1 cellular context compared by ENCODE assay signal in the genomic region with DNA sequence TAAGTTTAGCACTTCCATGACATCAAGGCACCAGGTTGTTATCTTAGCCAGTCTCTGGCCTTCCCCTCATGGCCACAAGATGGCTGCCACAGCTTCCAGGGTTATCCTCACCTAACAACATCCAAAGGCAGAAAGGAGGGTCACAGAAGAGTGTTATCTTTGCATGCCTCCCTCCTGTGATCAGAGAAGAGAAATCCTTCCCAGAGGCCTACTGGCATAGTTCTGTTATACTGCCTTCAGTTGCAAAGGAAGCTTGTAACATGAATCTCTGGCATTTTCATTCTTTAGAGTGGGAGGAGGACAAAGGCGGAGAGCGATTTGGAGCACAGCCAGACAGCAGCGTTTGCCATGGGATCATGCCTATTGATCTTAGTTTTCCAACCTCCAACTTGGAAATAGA.
TF ChIP-seq lines count a peak whose summit lies in the region.

No MANE protein-coding gene starts in this region.

TF ChIP-seq in WTC11, 78 proteins besides CTCF, POLR2A, EP300 and RAD21 (continued from another document):
- TF ChIP-seq, protein P1, sequence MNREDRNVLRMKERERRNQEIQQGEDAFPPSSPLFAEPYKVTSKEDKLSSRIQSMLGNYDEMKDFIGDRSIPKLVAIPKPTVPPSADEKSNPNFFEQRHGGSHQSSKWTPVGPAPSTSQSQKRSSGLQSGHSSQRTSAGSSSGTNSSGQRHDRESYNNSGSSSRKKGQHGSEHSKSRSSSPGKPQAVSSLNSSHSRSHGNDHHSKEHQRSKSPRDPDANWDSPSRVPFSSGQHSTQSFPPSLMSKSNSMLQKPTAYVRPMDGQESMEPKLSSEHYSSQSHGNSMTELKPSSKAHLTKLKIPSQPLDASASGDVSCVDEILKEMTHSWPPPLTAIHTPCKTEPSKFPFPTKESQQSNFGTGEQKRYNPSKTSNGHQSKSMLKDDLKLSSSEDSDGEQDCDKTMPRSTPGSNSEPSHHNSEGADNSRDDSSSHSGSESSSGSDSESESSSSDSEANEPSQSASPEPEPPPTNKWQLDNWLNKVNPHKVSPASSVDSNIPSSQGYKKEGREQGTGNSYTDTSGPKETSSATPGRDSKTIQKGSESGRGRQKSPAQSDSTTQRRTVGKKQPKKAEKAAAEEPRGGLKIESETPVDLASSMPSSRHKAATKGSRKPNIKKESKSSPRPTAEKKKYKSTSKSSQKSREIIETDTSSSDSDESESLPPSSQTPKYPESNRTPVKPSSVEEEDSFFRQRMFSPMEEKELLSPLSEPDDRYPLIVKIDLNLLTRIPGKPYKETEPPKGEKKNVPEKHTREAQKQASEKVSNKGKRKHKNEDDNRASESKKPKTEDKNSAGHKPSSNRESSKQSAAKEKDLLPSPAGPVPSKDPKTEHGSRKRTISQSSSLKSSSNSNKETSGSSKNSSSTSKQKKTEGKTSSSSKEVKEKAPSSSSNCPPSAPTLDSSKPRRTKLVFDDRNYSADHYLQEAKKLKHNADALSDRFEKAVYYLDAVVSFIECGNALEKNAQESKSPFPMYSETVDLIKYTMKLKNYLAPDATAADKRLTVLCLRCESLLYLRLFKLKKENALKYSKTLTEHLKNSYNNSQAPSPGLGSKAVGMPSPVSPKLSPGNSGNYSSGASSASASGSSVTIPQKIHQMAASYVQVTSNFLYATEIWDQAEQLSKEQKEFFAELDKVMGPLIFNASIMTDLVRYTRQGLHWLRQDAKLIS (CRISPR knock-in tag; IDR thresholded peaks at IDR 0.05; ENCODE audit: borderline replicate concordance) = no peak
- TF ChIP-seq, protein P2, sequence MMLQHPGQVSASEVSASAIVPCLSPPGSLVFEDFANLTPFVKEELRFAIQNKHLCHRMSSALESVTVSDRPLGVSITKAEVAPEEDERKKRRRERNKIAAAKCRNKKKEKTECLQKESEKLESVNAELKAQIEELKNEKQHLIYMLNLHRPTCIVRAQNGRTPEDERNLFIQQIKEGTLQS (CRISPR knock-in tag; conservative IDR thresholded peaks at IDR 0.05) = no peak
- TF ChIP-seq, protein P3, sequence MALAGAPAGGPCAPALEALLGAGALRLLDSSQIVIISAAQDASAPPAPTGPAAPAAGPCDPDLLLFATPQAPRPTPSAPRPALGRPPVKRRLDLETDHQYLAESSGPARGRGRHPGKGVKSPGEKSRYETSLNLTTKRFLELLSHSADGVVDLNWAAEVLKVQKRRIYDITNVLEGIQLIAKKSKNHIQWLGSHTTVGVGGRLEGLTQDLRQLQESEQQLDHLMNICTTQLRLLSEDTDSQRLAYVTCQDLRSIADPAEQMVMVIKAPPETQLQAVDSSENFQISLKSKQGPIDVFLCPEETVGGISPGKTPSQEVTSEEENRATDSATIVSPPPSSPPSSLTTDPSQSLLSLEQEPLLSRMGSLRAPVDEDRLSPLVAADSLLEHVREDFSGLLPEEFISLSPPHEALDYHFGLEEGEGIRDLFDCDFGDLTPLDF (CRISPR knock-in tag; IDR thresholded peaks at IDR 0.05) = no peak
- no peak for TF ChIP-seq SP1 (CRISPR knock-in tag; conservative IDR thresholded peaks at IDR 0.05)
- TF ChIP-seq, protein P4, sequence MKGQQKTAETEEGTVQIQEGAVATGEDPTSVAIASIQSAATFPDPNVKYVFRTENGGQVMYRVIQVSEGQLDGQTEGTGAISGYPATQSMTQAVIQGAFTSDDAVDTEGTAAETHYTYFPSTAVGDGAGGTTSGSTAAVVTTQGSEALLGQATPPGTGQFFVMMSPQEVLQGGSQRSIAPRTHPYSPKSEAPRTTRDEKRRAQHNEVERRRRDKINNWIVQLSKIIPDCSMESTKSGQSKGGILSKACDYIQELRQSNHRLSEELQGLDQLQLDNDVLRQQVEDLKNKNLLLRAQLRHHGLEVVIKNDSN (CRISPR knock-in tag; IDR thresholded peaks at IDR 0.05) = no peak
- no peak for TF ChIP-seq FOXP1 (CRISPR knock-in tag; IDR thresholded peaks at IDR 0.05; ENCODE audit: borderline replicate concordance)
- no peak for TF ChIP-seq TEAD1 (CRISPR knock-in tag; IDR thresholded peaks at IDR 0.05)
- no peak for TF ChIP-seq CBFB (CRISPR knock-in tag; IDR thresholded peaks at IDR 0.05; ENCODE audit: low read depth)
- no peak for TF ChIP-seq NR1H2 (CRISPR knock-in tag; IDR thresholded peaks at IDR 0.05)
- TF ChIP-seq, protein P5, sequence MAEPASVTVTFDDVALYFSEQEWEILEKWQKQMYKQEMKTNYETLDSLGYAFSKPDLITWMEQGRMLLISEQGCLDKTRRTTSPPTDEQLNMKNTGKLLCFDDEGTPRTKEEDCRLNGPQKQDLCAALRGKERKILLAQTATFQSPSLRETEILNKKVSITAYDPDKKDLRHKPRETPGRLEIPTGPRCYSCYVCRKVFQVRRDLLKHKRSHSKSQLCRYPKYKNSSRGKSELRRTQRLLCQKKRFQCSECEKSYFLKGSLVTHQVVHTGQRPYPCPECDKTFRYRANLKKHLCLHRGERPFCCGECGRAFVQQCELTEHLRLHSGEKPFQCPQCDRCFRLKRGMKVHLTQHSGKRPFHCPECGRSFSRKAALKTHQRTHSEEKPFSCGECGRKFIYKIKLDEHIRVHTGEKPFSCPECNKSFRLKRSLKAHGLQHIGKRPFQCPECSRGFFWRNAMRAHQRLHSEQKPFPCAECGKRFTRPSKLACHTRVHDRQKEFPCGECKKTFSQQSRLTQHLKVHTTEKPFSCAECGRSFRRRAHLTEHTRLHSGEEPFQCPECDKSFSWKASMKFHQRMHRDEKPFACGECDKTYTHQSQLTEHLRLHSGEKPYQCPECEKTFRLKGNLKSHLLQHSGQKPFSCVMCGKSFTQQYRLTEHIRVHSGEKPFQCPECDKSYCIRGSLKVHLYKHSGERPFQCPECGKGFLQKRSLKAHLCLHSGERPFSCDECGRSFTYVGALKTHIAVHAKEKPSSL (CRISPR knock-in tag; conservative IDR thresholded peaks at IDR 0.05) = no peak
